ENCODE assay signal across 8 cellular contexts in genomic region chr12:120903818-120904773, GRCh38.
DNase-seq lines count a peak whose midpoint lies in the region; ATAC-seq and TF ChIP-seq lines count a peak whose summit lies in the region.

Gene SPPL3 (minus strand): TSS chr12:120904358. CDS start chr12:120903867, 491 bp downstream.

- no peaks in the 10 kb centered on the region for H3K27me3 ChIP-seq in GM06990 (replicated peaks; ENCODE audit: control insufficient read depth, insufficient read depth, low read length)

- DNase-seq in GM06990 (ENCODE audit: extremely low read depth, insufficient read length) (peak; percentile 91), NB4 (ENCODE audit: low read depth) (peak; percentile 97), SK-N-MC (ENCODE audit: low read depth, low spot score) (peak; percentile 3), germinal center (ENCODE audit: low spot score) (peak; percentile 95), nucleus accumbens (lab: John Stamatoyannopoulos, UW) (peak in 55 of 56 donors; percentile 53 to 94 (median 86)), substantia nigra (lab: John Stamatoyannopoulos, UW) (peak; percentile 45 to 99 (median 86))
- DNase-seq in activated naive CD4-positive, alpha-beta T cell treated with anti-CD3 and anti-CD28 coated beads, Interleukin-2, amount 50 U/mL, for 16 hours, result peak; percentile 95

- peak; percentile 67 for ATAC-seq in HG02571 (IDR thresholded peaks at IDR 0.05; ENCODE audit: unreplicated experiment)

- no peak for TF ChIP-seq CTCF in GM06990 (IDR thresholded peaks at IDR 0.05; ENCODE audit: insufficient read depth, low read length, poor library complexity, severe bottlenecking)
- TF ChIP-seq CTCF in NB4 (IDR thresholded peaks at IDR 0.05; ENCODE audit: low read depth, low read length), result no peak

- no peaks in the 10 kb centered on the region; the same call in 1 of the 2 replicates for H3K36me3 ChIP-seq in GM06990 (ENCODE audit: control insufficient read depth, insufficient read depth, low read length)
- peaks cover 5% of the 10 kb centered on the region; the same call in 1 of the 2 replicates for H3K36me3 ChIP-seq in SK-N-MC (ENCODE audit: insufficient read depth, low read length)

- peak within 1 kb of the TSS; percentile 84 for H3K9ac ChIP-seq in SK-N-MC (ENCODE audit: insufficient read length)

- no peak within 1 kb of the TSS for H3K27ac ChIP-seq in SK-N-MC
- H3K27ac ChIP-seq in substantia nigra (ENCODE audit: low read depth, low read length, poor library complexity, severe bottlenecking), result peak within 1 kb of the TSS; percentile 93

- peak; percentile 73 for TF ChIP-seq POLR2A in NB4 (IDR thresholded peaks at IDR 0.05; ENCODE audit: extremely low read depth, insufficient read length)

- H3K9me3 ChIP-seq in SK-N-MC (ENCODE audit: low read depth, low read length), result no peaks in the 10 kb centered on the region

- H3K4me3 ChIP-seq in GM06990 (replicated peaks; ENCODE audit: low read depth, low read length) (peak within 1 kb of the TSS; percentile 88), NB4 (ENCODE audit: low read depth, low read length) (peak within 1 kb of the TSS; percentile 82), SK-N-MC (peak within 1 kb of the TSS; percentile 93)

Comparison
In these comparisons a context has a peak if more than half of its experiments do, and no peak if none do; other contexts are left out.
1. DNase-seq: peak in every context shown above with its lines; median percentile 97 in NB4; 95 in activated naive CD4-positive, alpha-beta T cell treated with anti-CD3 and anti-CD28 coated beads, Interleukin-2, amount 50 U/mL, for 16 hours; 95 in germinal center; 91 in GM06990; 86 in nucleus accumbens; 86 in substantia nigra; 3 in SK-N-MC.